ENCODE assay signal across 11 cellular contexts in the genomic region with DNA sequence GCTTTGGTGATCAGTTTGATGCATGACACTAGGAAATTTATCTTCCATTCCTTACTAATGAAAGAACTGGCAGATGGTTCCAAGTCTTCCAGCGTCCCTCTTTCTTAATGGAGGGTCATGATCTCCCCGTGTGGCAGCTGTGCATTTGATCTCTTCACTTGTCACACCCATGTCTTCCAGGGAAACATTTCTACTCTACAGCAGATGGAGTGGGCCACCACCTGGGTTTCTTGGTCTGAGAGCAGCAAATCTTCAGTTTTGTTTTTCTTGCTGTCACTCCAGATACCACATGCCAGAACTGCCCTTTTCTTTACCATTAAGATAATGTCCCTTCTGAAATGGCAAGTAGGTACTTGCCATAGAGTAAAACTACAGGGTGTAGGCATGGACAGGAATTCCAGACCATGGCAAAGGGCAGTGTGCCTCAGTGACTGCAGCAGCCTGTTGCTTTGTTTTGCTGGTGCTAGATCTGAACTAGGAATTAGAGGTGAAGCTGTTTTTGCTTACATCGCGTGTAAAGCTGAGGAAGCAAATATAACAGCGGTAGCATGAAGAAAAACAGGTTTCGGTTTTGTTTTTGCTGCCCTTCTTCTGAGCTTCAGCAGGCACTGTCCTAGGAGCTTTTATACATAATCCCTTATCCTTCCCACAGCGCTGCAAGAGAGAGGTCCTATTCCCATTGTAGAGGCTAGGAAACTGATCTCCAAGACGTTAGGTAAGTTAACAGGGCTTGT. TPM values are rescaled to one million over a fixed set of nuclear protein-coding genes. Genes with fewer than 3 reads are reported as not detected.
DNase-seq lines count a peak whose midpoint lies in the region; ATAC-seq, FAIRE-seq and TF ChIP-seq lines count a peak whose summit lies in the region.
"Had no signal": no experiment of that assay in that cellular context is flagged by ENCODE, and none has a peak within 500 bp of the region (broad histone marks: within the 10 kb centered on the region; RNA-seq: fewer than 3 reads in every experiment).

No MANE protein-coding gene starts in this region.

- TF ChIP-seq POLR2A in adrenal gland (IDR thresholded peaks at IDR 0.05): no peak

- H3K36me3 ChIP-seq in SK-N-SH (replicated peaks in 1 of 2; ENCODE audit: control insufficient read depth in 1 of 2, insufficient read depth in 2 of 2, low read length in 1 of 2) (peaks cover 21 to 42% of the 10 kb centered on the region in 2 experiments), adrenal gland (replicated peaks in 1 of 2) (peaks cover 0 to 14% of the 10 kb centered on the region in 2 donors), kidney (ENCODE audit: control insufficient read depth in 1 of 2, insufficient read depth in 2 of 2, low read length in 2 of 2) (peaks cover 8 to 29% of the 10 kb centered on the region in 2 donors), thoracic aorta (peaks cover 6% of the 10 kb centered on the region)

- no peaks in the 10 kb centered on the region for H3K79me2 ChIP-seq in SK-N-SH (ENCODE audit: insufficient read depth)

- 94% methylated on average over 8 of the region's 8 CpGs for WGBS in SK-N-SH (ENCODE audit: low lambda C conversion rate)
- 72 to 82% (median 78%) methylated on average over 8 of the region's 8 CpGs for WGBS in adrenal gland, 4 donors

- no peak overlapping the region for H2AFZ ChIP-seq in SK-N-SH (ENCODE audit: low read depth)

- peaks cover 6% of the 10 kb centered on the region for H3F3A ChIP-seq in SK-N-SH (replicated peaks; ENCODE audit: insufficient read depth)

- H3K9ac ChIP-seq in SK-N-SH: no peak overlapping the region
- H3K9ac ChIP-seq in kidney (ENCODE audit: low read length in 2 of 2): no peak overlapping the region

- H3K4me3 ChIP-seq in SK-N-SH (ENCODE audit: low read depth in 2 of 2, low read length in 1 of 2) (no peak overlapping the region), adrenal gland (no peak overlapping the region), kidney (ENCODE audit: low read length in 2 of 2) (no peak overlapping the region), thoracic aorta (peak overlapping the region; percentile 1)

- CTCF ChIA-PET in SK-N-SH (lab: Yijun Ruan, JAX): interaction anchor here (1.1 to 15.0 kb wide), 6 partner anchors 15 to 117 kb away, joined by 3 to 222 read pairs (median 22); a partner anchor contains a TSS

- H3K9me3 ChIP-seq in SK-N-SH (no peaks in the 10 kb centered on the region), adrenal gland (replicated peaks in 1 of 3) (no peaks in the 10 kb centered on the region), kidney (ENCODE audit: control insufficient read depth in 1 of 2, low read length in 2 of 2) (no peaks in the 10 kb centered on the region), thoracic aorta (no peaks in the 10 kb centered on the region)

- DNase-seq in SK-N-SH: no peak
- DNase-seq in adrenal gland: no peak
- no peak for DNase-seq in kidney
- no peak for DNase-seq in thoracic aorta (ENCODE audit: low spot score)
- DNase-seq in activated CD8-positive, alpha-beta memory T cell treated with anti-CD3 and anti-CD28 coated beads, Interleukin-2, amount 50 U/mL, for 4 hours: no peak
- DNase-seq in NCI-H774 (lab: John Stamatoyannopoulos, UW): no peak
- DNase-seq: activated CD4-positive, alpha-beta T cell treated with anti-CD3 and anti-CD28 coated beads, Interleukin-2, amount 50 U/mL, for 48 hours had no signal

- no peak for TF ChIP-seq CTCF in SK-N-SH (IDR thresholded peaks at IDR 0.05)
- no peak for TF ChIP-seq CTCF in adrenal gland (IDR thresholded peaks at IDR 0.05)
- no peak for TF ChIP-seq CTCF in kidney (IDR thresholded peaks at IDR 0.05; ENCODE audit: borderline replicate concordance, extremely low read depth, insufficient read depth)
- TF ChIP-seq CTCF in thoracic aorta (IDR thresholded peaks at IDR 0.05): no peak

- intact Hi-C loops in adrenal gland (cut with DNase I) (no loop called here), kidney (cut with DNase I) (no loop called here)

- ATAC-seq in SK-N-SH treated with all-trans-retinoic acid at 6 μM for 48 hours (no peak), thoracic aorta (ENCODE audit: insufficient number of reproducible peaks, low FRiP score, low read depth) (no peak), HG03432 (IDR thresholded peaks at IDR 0.05; ENCODE audit: unreplicated experiment) (no peak)

- H3K27me3 ChIP-seq in SK-N-SH (ENCODE audit: insufficient read depth) (no peaks in the 10 kb centered on the region), adrenal gland (no peaks in the 10 kb centered on the region), thoracic aorta (replicated peaks; ENCODE audit: insufficient read depth) (no peaks in the 10 kb centered on the region)

- TF ChIP-seq RAD21 in SK-N-SH (IDR thresholded peaks at IDR 0.05; ENCODE audit: low read length): no peak

- no peak for FAIRE-seq in kidney (lab: Jason Lieb, UNC)

- H3K4me2 ChIP-seq in SK-N-SH: no peak overlapping the region

- H3K4me1 ChIP-seq in SK-N-SH (ENCODE audit: control insufficient read depth in 1 of 2, insufficient read depth in 2 of 2, low read depth in 1 of 2, low read length in 1 of 2) (peaks cover 4 to 86% of the 10 kb centered on the region in 2 experiments; a peak in 3 of 4 replicates), adrenal gland (replicated peaks in 1 of 2) (peaks cover 14 to 60% of the 10 kb centered on the region in 2 donors), kidney (ENCODE audit: control insufficient read depth in 1 of 2, insufficient read depth in 1 of 2, low read depth in 1 of 2, low read length in 2 of 2) (peaks cover 2 to 4% of the 10 kb centered on the region in 2 donors), thoracic aorta (ENCODE audit: control insufficient read depth in 1 of 2, low read depth in 2 of 2) (peaks cover 61 to 72% of the 10 kb centered on the region in 2 donors)

- H3K9me2 ChIP-seq in SK-N-SH: no peaks in the 10 kb centered on the region

- POLR2A ChIA-PET in SK-N-SH (lab: Yijun Ruan, JAX): interaction anchor here (0.7 to 9.1 kb wide), 4 partner anchors 13 to 26 kb away, joined by 3 to 213 read pairs (median 26); a partner anchor contains a TSS

- peak overlapping the region; percentile 65 to 100 for H3K27ac ChIP-seq in SK-N-SH (ENCODE audit: low read depth in 2 of 2, low read length in 1 of 2)
- peak overlapping the region in 4 of 5 donors; percentile 38 to 93 (median 77) for H3K27ac ChIP-seq in adrenal gland
- peak overlapping the region; percentile 25 to 66 for H3K27ac ChIP-seq in kidney (ENCODE audit: low read depth in 2 of 2, low read length in 2 of 2)
- peak overlapping the region; percentile 92 to 94 for H3K27ac ChIP-seq in thoracic aorta
- H3K27ac ChIP-seq: 22Rv1 had no signal

- TF ChIP-seq EP300 in SK-N-SH (IDR thresholded peaks at IDR 0.05; ENCODE audit: borderline replicate concordance in 1 of 2, low read depth in 1 of 2, low read length in 1 of 2): no peak

- H4K20me1 ChIP-seq in SK-N-SH (ENCODE audit: insufficient read depth): peaks cover 4% of the 10 kb centered on the region; the same call in 1 of the 2 replicates

TF ChIP-seq in SK-N-SH, 30 proteins besides CTCF, POLR2A, EP300 and RAD21:
- TF ChIP-seq MEF2A (IDR thresholded peaks at IDR 0.05; ENCODE audit: borderline replicate concordance, low read depth) (no peak), JUND (IDR thresholded peaks at IDR 0.05) (no peak), POLR2AphosphoS5 (IDR thresholded peaks at IDR 0.05; ENCODE audit: low read depth, low read length) (no peak), RXRA (IDR thresholded peaks at IDR 0.05; ENCODE audit: borderline replicate concordance, low read depth) (no peak), MXI1 (IDR thresholded peaks at IDR 0.05; ENCODE audit: low read depth, low read length) (no peak)

TF ChIP-seq in SK-N-SH treated with all-trans-retinoic acid at 6 μM for 48 hours, 23 proteins besides CTCF, POLR2A, EP300 and RAD21:
- TF ChIP-seq RARB (CRISPR knock-in tag; IDR thresholded peaks at IDR 0.05): no peak
- TF ChIP-seq ISL1 (CRISPR knock-in tag; IDR thresholded peaks at IDR 0.05): no peak

RNA-seq across cellular contexts. Expression of a gene that starts 20.7 kb away (rescaled TPM):
- polyA plus RNA-seq in SK-N-SH (2012; rRNA removed) (11.1 and 18.0 TPM in 2 replicates), adrenal gland (100 to 1,000 TPM in 1 of 3 donors, 10 to 100 TPM in 2; 10.0 to 298 (median 57.6) TPM), kidney (ENCODE audit: insufficient read depth, low read depth, low replicate concordance) (109 TPM)
- polyA plus RNA-seq in SK-N-SH (2012; cell fraction: cytosol; rRNA removed): 14.6 and 28.5 TPM in 2 replicates
- polyA plus RNA-seq in SK-N-SH (2012; cell fraction: nucleus; rRNA removed): 20.2 and 38.7 TPM in 2 replicates
- total RNA-seq in adrenal gland (100 to 1,000 TPM; 102 to 549 (median 313) TPM), kidney (153 TPM), thoracic aorta (1,000 to 10,000 TPM; 1,114 to 1,404 TPM)
- polyA plus RNA-seq: IgD-negative memory B cell had no signal

RNA-seq across cellular contexts. Expression of a gene that starts 41.1 kb away (rescaled TPM):
- polyA plus RNA-seq in SK-N-SH (2012; rRNA removed) (27.0 and 34.2 TPM in 2 replicates), adrenal gland (10 to 100 TPM; 32.9 to 44.4 (median 38.4) TPM), kidney (ENCODE audit: insufficient read depth, low read depth, low replicate concordance) (23.8 TPM)
- 31.6 and 37.2 TPM in 2 replicates for polyA plus RNA-seq in SK-N-SH (2012; cell fraction: cytosol; rRNA removed)
- polyA plus RNA-seq in SK-N-SH (2012; cell fraction: nucleus; rRNA removed): 27.6 and 30.8 TPM in 2 replicates
- total RNA-seq in adrenal gland (10 to 100 TPM; 19.7 to 40.9 (median 28.4) TPM), kidney (49.0 TPM), thoracic aorta (10 to 100 TPM; 28.1 to 65.5 TPM)
